Comparison of ENCODE assay signal across 20 cellular contexts in the genomic region with DNA sequence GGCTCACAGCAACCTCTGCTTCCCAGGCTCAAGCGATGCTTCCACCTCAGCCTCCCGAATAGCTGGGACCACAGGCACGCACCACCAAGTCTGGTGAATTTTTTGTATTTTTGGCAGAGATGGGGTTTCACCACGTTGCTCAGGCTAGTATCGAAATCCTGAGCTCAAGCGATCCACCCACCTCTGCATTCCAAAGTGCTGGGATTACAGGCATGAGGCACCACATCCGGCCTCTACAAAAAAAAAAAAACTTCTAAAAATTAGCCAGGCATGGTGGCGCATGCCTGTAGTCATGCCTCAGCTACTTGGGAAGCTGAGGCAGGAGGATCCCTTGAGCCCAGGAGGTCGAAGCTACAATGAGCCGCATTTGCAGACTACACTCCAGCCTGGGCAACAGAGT.
DNase-seq lines count a peak whose midpoint lies in the region; ATAC-seq and TF ChIP-seq lines count a peak whose summit lies in the region.
"Had no signal": no experiment of that assay in that cellular context is flagged by ENCODE, and none has a peak within 500 bp of the region (broad histone marks: within the 10 kb centered on the region; RNA-seq: fewer than 3 reads in every experiment).

No MANE protein-coding gene starts in this region.

- H3K9me3 ChIP-seq in mammary epithelial cell (replicated peaks; ENCODE audit: insufficient read depth, low read length) = no peaks in the 10 kb centered on the region
- H3K9me3 ChIP-seq: adrenal gland, SJCRH30 had no signal

- H3K27ac Mint-ChIP-seq in activated T-cell treated with anti-CD3 and anti-CD28 coated beads, Interleukin-2, amount 50 U/mL, for 72 hours = no peak overlapping the region
- H3K27ac Mint-ChIP-seq in activated naive CD8-positive, alpha-beta T cell treated with anti-CD3 and anti-CD28 coated beads, Interleukin-2, amount 50 U/mL, for 24 hours = no peak overlapping the region
- H3K27ac Mint-ChIP-seq: activated T-helper 1 cell treated with anti-CD3 and anti-CD28 coated beads, Interleukin-12 subunit alpha, Interleukin-12 subunit beta, Interleukin-2, Interleukin-4 antibody, amounts not matched to agents 30 ng/mL and 10 ng/mL and 1 ng/mL, durations not matched to agents 14 hours and 24 hours and 36 hours; dendritic cell treated with granulocyte-macrophage colony-stimulating factor and Interleukin-4, amounts not matched to agents 40 ng/mL and 50 ng/mL, for 4 days; memory B cell; stimulated activated memory B cell treated with anti-CD40 and anti-IgM and Interleukin-4, amounts not matched to agents 10 μg/mL and 1 μg/mL and 100 μg/mL, for 72 hours; type B pancreatic cell had no signal

- H3K4me1 ChIP-seq in mammary epithelial cell (ENCODE audit: insufficient read depth, low read length) = peaks cover 14% of the 10 kb centered on the region
- H3K4me1 ChIP-seq: adrenal gland had no signal

- BruUV-seq in mammary epithelial cell (replicated peaks; lab: Mats Ljungman, UMichigan) = no TSS peak

- peak; percentile 50 for DNase-seq in BJ (ENCODE audit: low read depth)
- DNase-seq in mammary epithelial cell = peak; percentile 89
- DNase-seq in kidney epithelial cell (ENCODE audit: low read depth) = peak; percentile 77
- no peak for DNase-seq in NCI-H2107 treated with DMSO at 0.1 percent for 48 hours (lab: John Stamatoyannopoulos, UW; ENCODE audit: unreplicated experiment)
- no peak for DNase-seq in activated T-cell treated with anti-CD3 and anti-CD28 coated beads, Interleukin-2, amount 50 U/mL, for 72 hours
- no peak for DNase-seq in activated naive CD8-positive, alpha-beta T cell treated with anti-CD3 and anti-CD28 coated beads, Interleukin-2, amount 50 U/mL, for 24 hours
- DNase-seq in mesenteric fat pad (ENCODE audit: low spot score) = no peak
- DNase-seq: activated CD4-positive, alpha-beta T cell treated with anti-CD3 and anti-CD28 coated beads, Interleukin-2, amount 50 U/mL, for 4 hours; adrenal gland; foreskin melanocyte; NCI-H1092; NCI-H2171 treated with DMSO at 0.1 percent for 48 hours had no signal

- in situ Hi-C loops in mammary epithelial cell (cut with MboI; ENCODE audit: low sequenced_read_pairs in 2 of 2) = no loop called here

- CTCF ChIA-PET in BJ (lab: Yijun Ruan, JAX) (no interaction called here), mammary epithelial cell (lab: Charles Lee; ENCODE audit: low non-redundant PET) (no interaction called here)

- no peak overlapping the region for H3K9ac ChIP-seq in mammary epithelial cell (ENCODE audit: insufficient read depth, low read length)

- no peak overlapping the region for H3K4me2 ChIP-seq in mammary epithelial cell (ENCODE audit: insufficient read depth, low read depth, low read length)

- TF ChIP-seq RAD21 in Ishikawa (IDR thresholded peaks at IDR 0.05; ENCODE audit: low read depth) = peak; percentile 16

- WGBS in mammary epithelial cell (ENCODE audit: low coverage, missing lambda C conversion rate) = 15% methylated on average over 8 of the region's 10 CpGs

- no peak for TF ChIP-seq CTCF in BJ (IDR thresholded peaks at IDR 0.05; ENCODE audit: insufficient read depth, low read depth, low read length)
- no peak for TF ChIP-seq CTCF in mammary epithelial cell (conservative IDR thresholded peaks at IDR 0.05 in 1 of 2, IDR thresholded peaks at IDR 0.05 in 1 of 2; ENCODE audit: extremely low read depth in 1 of 2, insufficient read depth in 1 of 2, low read depth in 1 of 2, low read length in 2 of 2)
- TF ChIP-seq CTCF in kidney epithelial cell (IDR thresholded peaks at IDR 0.05; ENCODE audit: insufficient read depth, low read length, poor library complexity, severe bottlenecking) = no peak

- H3K36me3 ChIP-seq in BJ (ENCODE audit: control insufficient read depth, insufficient read depth, low read length) (no peaks in the 10 kb centered on the region), mammary epithelial cell (ENCODE audit: insufficient read depth, low read length) (no peaks in the 10 kb centered on the region), kidney epithelial cell (ENCODE audit: control insufficient read depth, insufficient read depth, low read length) (no peaks in the 10 kb centered on the region)
- H3K36me3 ChIP-seq: adrenal gland, SJCRH30 had no signal

- H3K4me1 Mint-ChIP-seq in activated T-cell treated with anti-CD3 and anti-CD28 coated beads, Interleukin-2, amount 50 U/mL, for 72 hours (ENCODE audit: low read depth) = no peaks in the 10 kb centered on the region
- H3K4me1 Mint-ChIP-seq in activated naive CD8-positive, alpha-beta T cell treated with anti-CD3 and anti-CD28 coated beads, Interleukin-2, amount 50 U/mL, for 24 hours = no peaks in the 10 kb centered on the region
- H3K4me1 Mint-ChIP-seq: memory B cell; stimulated activated memory B cell treated with anti-CD40 and anti-IgM and Interleukin-4, amounts not matched to agents 10 μg/mL and 1 μg/mL and 100 μg/mL, for 72 hours had no signal

- no peak for ATAC-seq in activated T-cell treated with anti-CD3 and anti-CD28 coated beads, Interleukin-2, amount 50 U/mL, for 72 hours (replicated peaks in 1 of 2)
- no peak for ATAC-seq in activated naive CD8-positive, alpha-beta T cell treated with anti-CD3 and anti-CD28 coated beads, Interleukin-2, amount 50 U/mL, for 24 hours
- ATAC-seq: sciatic nerve; stimulated activated memory B cell treated with anti-CD40 and anti-IgM and Interleukin-4, amounts not matched to agents 10 μg/mL and 1 μg/mL and 100 μg/mL, for 72 hours had no signal

- no peak overlapping the region for H3K4me3 Mint-ChIP-seq in activated T-cell treated with anti-CD3 and anti-CD28 coated beads, Interleukin-2, amount 50 U/mL, for 72 hours
- no peak overlapping the region for H3K4me3 Mint-ChIP-seq in activated naive CD8-positive, alpha-beta T cell treated with anti-CD3 and anti-CD28 coated beads, Interleukin-2, amount 50 U/mL, for 24 hours
- H3K4me3 Mint-ChIP-seq: activated T-helper 1 cell treated with anti-CD3 and anti-CD28 coated beads, Interleukin-12 subunit alpha, Interleukin-12 subunit beta, Interleukin-2, Interleukin-4 antibody, amounts not matched to agents 30 ng/mL and 10 ng/mL and 1 ng/mL, durations not matched to agents 14 hours and 24 hours and 36 hours; dendritic cell treated with granulocyte-macrophage colony-stimulating factor and Interleukin-4, amounts not matched to agents 40 ng/mL and 50 ng/mL, for 4 days; memory B cell; stimulated activated memory B cell treated with anti-CD40 and anti-IgM and Interleukin-4, amounts not matched to agents 10 μg/mL and 1 μg/mL and 100 μg/mL, for 72 hours; type B pancreatic cell had no signal

- dilution Hi-C loops in mammary epithelial cell (cut with HindIII; ENCODE audit: low sequenced_read_pairs) = no loop called here

- peak; percentile 96 for TF ChIP-seq EP300 in Ishikawa (IDR thresholded peaks at IDR 0.05; ENCODE audit: borderline replicate concordance)

- H3K4me3 ChIP-seq in BJ (ENCODE audit: low read depth, low read length) (no peak overlapping the region), mammary epithelial cell (replicated peaks in 1 of 3; ENCODE audit: insufficient read depth in 1 of 3, low read depth in 2 of 3, low read length in 3 of 3) (no peak overlapping the region), kidney epithelial cell (ENCODE audit: low read depth, low read length) (no peak overlapping the region)
- H3K4me3 ChIP-seq: adrenal gland, SJCRH30 had no signal

- H3K79me2 ChIP-seq in mammary epithelial cell (ENCODE audit: insufficient read depth, low read length) = no peaks in the 10 kb centered on the region

- H2AFZ ChIP-seq in mammary epithelial cell (ENCODE audit: low read depth, low read length) = no peak overlapping the region

- H3K27ac ChIP-seq in mammary epithelial cell (ENCODE audit: insufficient read depth, low read depth, low read length) = peak overlapping the region; percentile 83
- H3K27ac ChIP-seq: adrenal gland, SJCRH30 had no signal

- no peaks in the 10 kb centered on the region for H4K20me1 ChIP-seq in mammary epithelial cell (ENCODE audit: insufficient read depth, low read length)

- H3K36me3 Mint-ChIP-seq in activated T-cell treated with anti-CD3 and anti-CD28 coated beads, Interleukin-2, amount 50 U/mL, for 72 hours (ENCODE audit: insufficient read depth in 2 of 2) = no peaks in the 10 kb centered on the region
- H3K36me3 Mint-ChIP-seq in activated naive CD8-positive, alpha-beta T cell treated with anti-CD3 and anti-CD28 coated beads, Interleukin-2, amount 50 U/mL, for 24 hours (ENCODE audit: low read depth) = no peaks in the 10 kb centered on the region
- H3K36me3 Mint-ChIP-seq: memory B cell; stimulated activated memory B cell treated with anti-CD40 and anti-IgM and Interleukin-4, amounts not matched to agents 10 μg/mL and 1 μg/mL and 100 μg/mL, for 72 hours; type B pancreatic cell had no signal

- peaks cover 36% of the 10 kb centered on the region for H3K27me3 Mint-ChIP-seq in activated T-cell treated with anti-CD3 and anti-CD28 coated beads, Interleukin-2, amount 50 U/mL, for 72 hours (ENCODE audit: low read depth)
- H3K27me3 Mint-ChIP-seq in activated naive CD8-positive, alpha-beta T cell treated with anti-CD3 and anti-CD28 coated beads, Interleukin-2, amount 50 U/mL, for 24 hours = peaks cover 19% of the 10 kb centered on the region

- intact Hi-C loops in mammary epithelial cell (cut with micrococcal nuclease) = no loop called here

- H3K27me3 ChIP-seq in BJ (ENCODE audit: control insufficient read depth, insufficient read depth, low read length) (no peaks in the 10 kb centered on the region), mammary epithelial cell (ENCODE audit: insufficient read depth, low read length) (no peaks in the 10 kb centered on the region), kidney epithelial cell (ENCODE audit: control insufficient read depth, insufficient read depth, low read length) (no peaks in the 10 kb centered on the region)
- H3K27me3 ChIP-seq: SJCRH30 had no signal

- H3K9me3 Mint-ChIP-seq in activated T-cell treated with anti-CD3 and anti-CD28 coated beads, Interleukin-2, amount 50 U/mL, for 72 hours = no peaks in the 10 kb centered on the region
- no peaks in the 10 kb centered on the region for H3K9me3 Mint-ChIP-seq in activated naive CD8-positive, alpha-beta T cell treated with anti-CD3 and anti-CD28 coated beads, Interleukin-2, amount 50 U/mL, for 24 hours
- H3K9me3 Mint-ChIP-seq: activated T-helper 1 cell treated with anti-CD3 and anti-CD28 coated beads, Interleukin-12 subunit alpha, Interleukin-12 subunit beta, Interleukin-2, Interleukin-4 antibody, amounts not matched to agents 30 ng/mL and 10 ng/mL and 1 ng/mL, durations not matched to agents 14 hours and 24 hours and 36 hours; dendritic cell treated with granulocyte-macrophage colony-stimulating factor and Interleukin-4, amounts not matched to agents 40 ng/mL and 50 ng/mL, for 4 days; memory B cell; type B pancreatic cell had no signal

- POLR2A ChIA-PET in BJ (lab: Charles Lee) = interaction anchor here (0.6 kb wide), 1 partner anchor 187 kb away, joined by 7 read pairs; no protein-coding TSS in a partner anchor

TF ChIP-seq in Ishikawa, 13 proteins besides CTCF, POLR2A, EP300 and RAD21 (continues in another document):
- TF ChIP-seq NFIC (IDR thresholded peaks at IDR 0.05) (peak; percentile 88), EGR1 (IDR thresholded peaks at IDR 0.05) (peak; percentile 82), CEBPB (IDR thresholded peaks at IDR 0.05) (peak; percentile 51), TEAD4 (IDR thresholded peaks at IDR 0.05) (peak; percentile 93)

Comparison
In these comparisons a context has a peak if more than half of its experiments do, and no peak if none do; other contexts are left out.
1. DNase-seq: peak in BJ (single experiment), mammary epithelial cell (single experiment) and kidney epithelial cell (single experiment); none in NCI-H2107 treated with DMSO at 0.1 percent for 48 hours (single experiment), activated T-cell treated with anti-CD3 and anti-CD28 coated beads, Interleukin-2, amount 50 U/mL, for 72 hours (0 of 2), activated naive CD8-positive, alpha-beta T cell treated with anti-CD3 and anti-CD28 coated beads, Interleukin-2, amount 50 U/mL, for 24 hours (single experiment) and mesenteric fat pad (single experiment).